ENCODE assay signal across 25 cellular contexts in the genomic region with DNA sequence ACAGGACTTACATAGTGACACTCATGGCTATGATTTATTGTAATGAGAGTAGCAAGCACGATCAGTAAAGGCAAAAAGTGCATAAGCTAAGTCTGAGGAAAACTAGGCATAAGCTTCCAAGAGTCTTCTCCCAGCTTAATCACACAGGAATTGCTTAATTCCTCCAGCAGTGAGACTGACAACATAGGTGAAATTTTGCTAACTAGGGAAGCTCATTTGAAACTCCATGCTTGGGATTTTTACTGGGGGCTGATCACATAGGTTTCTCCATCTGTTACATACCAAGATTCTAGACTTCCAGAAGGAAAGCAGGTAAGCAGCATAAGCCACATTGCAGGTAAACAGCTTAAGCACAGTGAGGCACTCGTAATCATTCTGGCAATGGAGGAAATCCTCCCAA.
"Had no signal": no experiment of that assay in that cellular context is flagged by ENCODE, and none has a peak within 500 bp of the region (broad histone marks: within the 10 kb centered on the region; RNA-seq: fewer than 3 reads in every experiment).

No MANE protein-coding gene starts in this region.

- H3K4me1 Mint-ChIP-seq: activated B cell treated with CpG ODN at 0.5 μM for 24 hours; activated CD4-positive, alpha-beta T cell treated with anti-CD3 and anti-CD28 coated beads, Interleukin-2, amount 10 ng/mL, durations not matched to agents 24 days and 14 days; activated CD8-positive, alpha-beta memory T cell treated with anti-CD3 and anti-CD28 coated beads, Interleukin-2, amount 10 ng/mL, durations not matched to agents 7 days and 5 days; activated naive CD4-positive, alpha-beta T cell treated with anti-CD3 and anti-CD28 coated beads, Interleukin-2, amount 50 U/mL, for 24 hours; T-helper 17 cell had no signal

- H3K9me3 Mint-ChIP-seq: activated B cell treated with CpG ODN at 0.5 μM for 24 hours; activated CD4-positive, alpha-beta T cell treated with anti-CD3 and anti-CD28 coated beads, Interleukin-2, amount 10 ng/mL, durations not matched to agents 24 days and 14 days; activated naive CD4-positive, alpha-beta T cell treated with anti-CD3 and anti-CD28 coated beads, Interleukin-2, amount 50 U/mL, for 24 hours; activated T-cell treated with anti-CD3 and anti-CD28 coated beads, Interleukin-2, amount 50 U/mL, for 24 hours; activated T-helper 1 cell treated with anti-CD3 and anti-CD28 coated beads, Interleukin-12 subunit alpha, Interleukin-12 subunit beta, Interleukin-2, Interleukin-4 antibody, amounts not matched to agents 30 ng/mL and 10 ng/mL and 1 ng/mL, durations not matched to agents 14 hours and 24 hours and 36 hours had no signal

- H3K9me3 ChIP-seq: ascending aorta, body of pancreas had no signal

- FAIRE-seq: K562 had no signal

- H3K27ac Mint-ChIP-seq: activated B cell treated with CpG ODN at 0.5 μM for 24 hours; activated CD4-positive, alpha-beta T cell treated with anti-CD3 and anti-CD28 coated beads, Interleukin-2, amount 10 ng/mL, durations not matched to agents 24 days and 14 days; activated CD8-positive, alpha-beta memory T cell treated with anti-CD3 and anti-CD28 coated beads, Interleukin-2, amount 10 ng/mL, durations not matched to agents 7 days and 5 days; activated naive CD4-positive, alpha-beta T cell treated with anti-CD3 and anti-CD28 coated beads, Interleukin-2, amount 50 U/mL, for 24 hours; activated T-cell treated with anti-CD3 and anti-CD28 coated beads, Interleukin-2, amount 50 U/mL, for 24 hours; activated T-helper 1 cell treated with anti-CD3 and anti-CD28 coated beads, Interleukin-12 subunit alpha, Interleukin-12 subunit beta, Interleukin-2, Interleukin-4 antibody, amounts not matched to agents 30 ng/mL and 10 ng/mL and 1 ng/mL, durations not matched to agents 14 hours and 24 hours and 36 hours; T-helper 17 cell had no signal

- ATAC-seq: activated CD8-positive, alpha-beta memory T cell treated with anti-CD3 and anti-CD28 coated beads, Interleukin-2, amount 10 ng/mL, durations not matched to agents 7 days and 5 days; body of pancreas; K562; T-helper 17 cell had no signal

- H3K27me3 Mint-ChIP-seq: activated B cell treated with CpG ODN at 0.5 μM for 24 hours; activated CD4-positive, alpha-beta T cell treated with anti-CD3 and anti-CD28 coated beads, Interleukin-2, amount 10 ng/mL, durations not matched to agents 24 days and 14 days; activated CD8-positive, alpha-beta memory T cell treated with anti-CD3 and anti-CD28 coated beads, Interleukin-2, amount 10 ng/mL, durations not matched to agents 7 days and 5 days; activated naive CD4-positive, alpha-beta T cell treated with anti-CD3 and anti-CD28 coated beads, Interleukin-2, amount 50 U/mL, for 24 hours; activated T-cell treated with anti-CD3 and anti-CD28 coated beads, Interleukin-2, amount 50 U/mL, for 24 hours; T-helper 17 cell had no signal

- H3K27ac ChIP-seq: ascending aorta, body of pancreas, cardiac muscle cell had no signal

- H3K4me3 Mint-ChIP-seq: activated B cell treated with CpG ODN at 0.5 μM for 24 hours; activated CD4-positive, alpha-beta T cell treated with anti-CD3 and anti-CD28 coated beads, Interleukin-2, amount 10 ng/mL, durations not matched to agents 24 days and 14 days; activated CD8-positive, alpha-beta memory T cell treated with anti-CD3 and anti-CD28 coated beads, Interleukin-2, amount 10 ng/mL, durations not matched to agents 7 days and 5 days; activated naive CD4-positive, alpha-beta T cell treated with anti-CD3 and anti-CD28 coated beads, Interleukin-2, amount 50 U/mL, for 24 hours; activated T-cell treated with anti-CD3 and anti-CD28 coated beads, Interleukin-2, amount 50 U/mL, for 24 hours; activated T-helper 1 cell treated with anti-CD3 and anti-CD28 coated beads, Interleukin-12 subunit alpha, Interleukin-12 subunit beta, Interleukin-2, Interleukin-4 antibody, amounts not matched to agents 30 ng/mL and 10 ng/mL and 1 ng/mL, durations not matched to agents 14 hours and 24 hours and 36 hours; T-helper 17 cell had no signal

- H3K4me3 ChIP-seq: ascending aorta, body of pancreas, cardiac muscle cell, K562 had no signal

- H3K27me3 ChIP-seq: ascending aorta, body of pancreas, cardiac muscle cell had no signal

- H3K36me3 ChIP-seq: ascending aorta, cardiac muscle cell had no signal

- H3K4me1 ChIP-seq: ascending aorta, body of pancreas had no signal

- DNase-seq: activated B cell treated with CpG ODN at 0.5 μM for 24 hours; activated CD4-positive, alpha-beta T cell treated with anti-CD3 and anti-CD28 coated beads for 1 hour; activated CD4-positive, alpha-beta T cell treated with anti-CD3 and anti-CD28 coated beads, Interleukin-2, amount 10 ng/mL, durations not matched to agents 24 days and 14 days; activated CD4-positive, alpha-beta T cell treated with anti-CD3 and anti-CD28 coated beads, Interleukin-2, amount 50 U/mL, for 48 hours; activated CD8-positive, alpha-beta memory T cell treated with anti-CD3 and anti-CD28 coated beads, Interleukin-2, amount 10 ng/mL, durations not matched to agents 7 days and 5 days; activated effector memory CD4-positive, alpha-beta T cell treated with Interleukin-2 at 50 U/mL for 16 hours; activated naive CD4-positive, alpha-beta T cell; activated T-cell treated with anti-CD3 and anti-CD28 coated beads, Interleukin-2, amount 50 U/mL, for 24 hours; amniotic stem cell; body of pancreas; Karpas-422; MM.1S; NCI-H1105; NCI-H1436; NCI-H1694 treated with DMSO at 0.1 percent for 48 hours; NCI-H2029 treated with DMSO at 0.1 percent for 48 hours; NCI-H510A treated with DMSO at 0.1 percent for 48 hours; SIG-M5; T-helper 17 cell; T-helper 9 cell had no signal
